Comparison of ENCODE assay signal across 8 cellular contexts in genomic region chr20:48620486-48621255, GRCh38.
A peak's percentile ranks its signal among the peaks of the same experiment; 100 is the strongest.
DNase-seq lines count a peak whose midpoint lies in the region; ATAC-seq, FAIRE-seq and TF ChIP-seq lines count a peak whose summit lies in the region.

No MANE protein-coding gene starts in this region.

- H4K20me1 ChIP-seq in keratinocyte (ENCODE audit: control insufficient read depth, extremely low read depth, insufficient read depth, low read length) = no peaks in the 10 kb centered on the region

- no peaks in the 10 kb centered on the region for H3K79me2 ChIP-seq in keratinocyte (ENCODE audit: control insufficient read depth, insufficient read depth, low read length)

- FAIRE-seq in keratinocyte (lab: Jason Lieb, UNC) = no peak

- ATAC-seq in HG02642 (IDR thresholded peaks at IDR 0.05; ENCODE audit: poor library complexity, unreplicated experiment) (peak; percentile 61), GM21367 (IDR thresholded peaks at IDR 0.05; ENCODE audit: unreplicated experiment) (no peak)

- TF ChIP-seq CTCF in keratinocyte (optimal IDR thresholded peaks at IDR 0.05 in 1 of 3, IDR thresholded peaks at IDR 0.05 in 1 of 3, conservative IDR thresholded peaks at IDR 0.05 in 1 of 3; ENCODE audit: extremely low read depth in 1 of 3, insufficient read depth in 2 of 3, low read length in 3 of 3) = peak; percentile 85 to 98 (median 94)

- H3K9me3 ChIP-seq in keratinocyte (ENCODE audit: control insufficient read depth, low read depth, low read length) = no peaks in the 10 kb centered on the region

- H3K9me1 ChIP-seq in keratinocyte (ENCODE audit: control insufficient read depth, extremely low read depth, insufficient read depth, low read length) = no peaks in the 10 kb centered on the region

- DNase-seq in COR-L47 (lab: John Stamatoyannopoulos, UW) (peak; percentile 77), NCI-H345 (lab: John Stamatoyannopoulos, UW) (peak; percentile 95), cerebellar cortex (ENCODE audit: low spot score) (peak; percentile 82), keratinocyte (ENCODE audit: low read depth, low spot score) (peak; percentile 67)
- DNase-seq in activated CD4-positive, CD25-positive, alpha-beta regulatory T cell treated with anti-CD3 and anti-CD28 coated beads, Interleukin-2, amount 50 U/mL, for 72 hours = peak; percentile 81
- peak; percentile 60 to 79 (median 64) for DNase-seq in stimulated activated CD4-positive, alpha-beta T cell treated with anti-CD3 and anti-CD28 coated beads, Interleukin-12 subunit alpha, Interleukin-12 subunit beta, amount 100 ng/mL, for 48 hours (ENCODE audit: low read depth in 2 of 3, low spot score in 1 of 3)

- H3K36me3 ChIP-seq in keratinocyte (ENCODE audit: control insufficient read depth in 2 of 2, extremely low read depth in 1 of 2, insufficient read depth in 2 of 2, low read length in 2 of 2) = no peaks in the 10 kb centered on the region

- H3K4me3 ChIP-seq in keratinocyte (ENCODE audit: control insufficient read depth in 2 of 3, extremely low read depth in 1 of 3, insufficient read depth in 2 of 3, low read depth in 1 of 3, low read length in 3 of 3) = peak overlapping the region in 2 of 3 experiments; percentile 56 to 65

- peak overlapping the region; percentile 75 for H2AFZ ChIP-seq in keratinocyte (ENCODE audit: control insufficient read depth, low read length)

- peak overlapping the region; percentile 88 for H3K27ac ChIP-seq in keratinocyte (ENCODE audit: control insufficient read depth, insufficient read depth, low read length)

- H3K4me1 ChIP-seq in keratinocyte (ENCODE audit: control insufficient read depth, extremely low read depth, insufficient read depth, low read length) = peaks cover 21% of the 10 kb centered on the region

- dilution Hi-C loops in keratinocyte (cut with MboI; ENCODE audit: extremely low pct_ligation_motif_present, low sequenced_read_pairs) = no loop called here

- peaks cover 29% of the 10 kb centered on the region for H3K27me3 ChIP-seq in keratinocyte (ENCODE audit: control insufficient read depth, extremely low read depth, insufficient read depth, low read length)

- peak overlapping the region; percentile 91 for H3K4me2 ChIP-seq in keratinocyte (ENCODE audit: control insufficient read depth, extremely low read depth, insufficient read depth, low read depth, low read length)

- peak overlapping the region; percentile 77 for H3K9ac ChIP-seq in keratinocyte (ENCODE audit: control insufficient read depth, extremely low read depth, insufficient read depth, low read length)
